Comparison of ENCODE assay signal across 8 cellular contexts in genomic region chr21:34613679-34614442, GRCh38. TPM values are rescaled to one million over a fixed set of nuclear protein-coding genes. Genes with fewer than 3 reads are reported as not detected.
DNase-seq lines count a peak whose midpoint lies in the region; ATAC-seq and TF ChIP-seq lines count a peak whose summit lies in the region.

No MANE protein-coding gene starts in this region.

- H3K4me3 ChIP-seq in GM08714 (ENCODE audit: low read length) (peak overlapping the region; percentile 77; the same call in 1 of the 2 replicates), PC-9 (peak overlapping the region; percentile 73; the same call in 1 of the 2 replicates), dorsolateral prefrontal cortex (peak overlapping the region; percentile 47 to 96 (median 81))

- CTCF ChIA-PET in PC-9 (lab: Charles Lee) = no interaction called here

- no peaks in the 10 kb centered on the region for H3F3A ChIP-seq in PC-9 (ENCODE audit: insufficient read depth, low read depth)

- H3K79me2 ChIP-seq in PC-9 (ENCODE audit: low read depth) = no peaks in the 10 kb centered on the region

- no peak for ATAC-seq in naive B cell (ENCODE audit: low read depth in 2 of 2)
- no peak for ATAC-seq in HG03175 (IDR thresholded peaks at IDR 0.05; ENCODE audit: unreplicated experiment)
- no peak for ATAC-seq in HG02981 (IDR thresholded peaks at IDR 0.05; ENCODE audit: unreplicated experiment)

- H3K9me3 ChIP-seq in PC-9 (ENCODE audit: insufficient read depth, low read depth) = no peaks in the 10 kb centered on the region

- peak overlapping the region; percentile 85 for H3K4me2 ChIP-seq in PC-9

- no peaks in the 10 kb centered on the region for H3K9me2 ChIP-seq in PC-9 (ENCODE audit: insufficient read depth)

- H3K9me3 Mint-ChIP-seq in naive B cell = peaks cover 0 to 2% (median 0%) of the 10 kb centered on the region in 7 donors

- POLR2A ChIA-PET in PC-9 (lab: Charles Lee; ENCODE audit: unreplicated experiment) = no interaction called here

- no peak overlapping the region for H3K27ac Mint-ChIP-seq in naive B cell

- H3K27ac ChIP-seq in PC-9 (no peak overlapping the region), dorsolateral prefrontal cortex (peak overlapping the region in 57 of 59 donors; percentile 3 to 98 (median 90))

- H3K4me3 Mint-ChIP-seq in naive B cell = peak overlapping the region; percentile 77 to 94 (median 88)

- no peaks in the 10 kb centered on the region for H3K36me3 ChIP-seq in PC-9 (ENCODE audit: low read depth)

- peaks cover 3% of the 10 kb centered on the region; the same call in 1 of the 2 replicates for H3K4me1 ChIP-seq in PC-9 (replicated peaks; ENCODE audit: insufficient read depth)

- no peak for TF ChIP-seq CTCF in PC-9 (conservative IDR thresholded peaks at IDR 0.05)
- peak in 1 of 56 donors; percentile 11 for TF ChIP-seq CTCF in dorsolateral prefrontal cortex (IDR thresholded peaks at IDR 0.05 in 54 of 56, conservative IDR thresholded peaks at IDR 0.05 in 2 of 56; ENCODE audit: low read depth in 1 of 56, partially characterized antibody in 56 of 56)

- intact Hi-C loops in PC-9 (cut with micrococcal nuclease; ENCODE audit: unreplicated experiment) = no loop called here
- intact Hi-C loops in dorsolateral prefrontal cortex (cut with DNase I) = no loop called here

- H2AFZ ChIP-seq in PC-9 = peak overlapping the region; percentile 76

- H3K36me3 Mint-ChIP-seq in naive B cell = no peaks in the 10 kb centered on the region

- H3K27me3 ChIP-seq in PC-9 (ENCODE audit: insufficient read depth, low read depth) (no peaks in the 10 kb centered on the region), dorsolateral prefrontal cortex (no peaks in the 10 kb centered on the region)

- no TSS peak for BruUV-seq in PC-9 (replicated peaks; lab: Mats Ljungman, UMichigan)

- H4K20me1 ChIP-seq in PC-9 (ENCODE audit: insufficient read depth) = no peaks in the 10 kb centered on the region

- peaks cover 17 to 25% (median 21%) of the 10 kb centered on the region in 3 donors for H3K4me1 Mint-ChIP-seq in naive B cell

- DNase-seq in PC-9 (no peak), dorsolateral prefrontal cortex (peak in 3 of 10 donors; percentile 25 to 46 (median 32)), naive B cell (peak; percentile 9), medulla oblongata (ENCODE audit: extremely low spot score) (no peak)
- DNase-seq in NK-92 treated with Interleukin-12 subunit alpha and Interleukin-12 subunit beta, amount 100 ng/mL, for 24 hours (lab: John Stamatoyannopoulos, UW) = no peak

- peaks cover 0 to 8% (median 0%) of the 10 kb centered on the region in 3 donors for H3K27me3 Mint-ChIP-seq in naive B cell

RNA-seq across cellular contexts. Expression of gene RCAN1, which starts 1.1 kb away (rescaled TPM):
- total RNA-seq in PC-9 (2021) (6.2 and 7.2 TPM in 2 replicates), dorsolateral prefrontal cortex (10 to 100 TPM; 37.2 to 79.7 (median 53.2) TPM)
- polyA plus RNA-seq in naive B cell (ENCODE audit: low read depth in 6 of 6) = 10 to 100 TPM in 5 of 6 donors, 1 to 10 TPM in 1; 8.4 to 16.8 (median 12.1) TPM

RNA-seq across cellular contexts. Expression of gene CLIC6, which starts 54.9 kb away (rescaled TPM):
- total RNA-seq in PC-9 (2021) (not detected in 2 replicates), dorsolateral prefrontal cortex (1 to 10 TPM in 2 of 120 experiments, under 1 TPM in 64, not detected in 54; 0.10 to 3.1 (median 0.29) TPM)
- not detected for polyA plus RNA-seq in naive B cell (ENCODE audit: low read depth in 6 of 6)
